ENCODE assay signal across 21 cellular contexts in the genomic region with DNA sequence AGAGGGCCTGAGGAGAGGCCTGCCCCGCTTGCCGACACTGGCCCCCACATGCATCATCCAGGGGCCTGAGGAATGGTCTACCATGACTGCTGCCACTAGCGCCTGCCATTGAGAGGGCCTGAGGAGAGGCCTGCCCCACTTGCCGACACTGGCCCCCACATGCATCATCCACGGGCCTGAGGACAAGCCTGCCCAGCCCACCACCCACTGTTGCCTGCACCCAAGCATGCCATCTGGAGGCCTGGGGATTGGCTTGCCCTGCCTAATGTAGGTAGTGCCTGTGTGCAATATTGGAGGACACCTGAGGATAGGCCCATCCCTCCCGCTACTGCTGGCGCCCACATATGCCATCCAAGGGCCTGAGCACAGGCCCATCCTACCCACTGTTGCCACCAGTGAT. TPM values are rescaled to one million over a fixed set of nuclear protein-coding genes. Genes with fewer than 3 reads are reported as not detected.
A peak's percentile ranks its signal among the peaks of the same experiment; 100 is the strongest.
DNase-seq lines count a peak whose midpoint lies in the region; ATAC-seq and TF ChIP-seq lines count a peak whose summit lies in the region.
"Had no signal": no experiment of that assay in that cellular context is flagged by ENCODE, and none has a peak within 500 bp of the region (broad histone marks: within the 10 kb centered on the region; RNA-seq: fewer than 3 reads in every experiment).

No MANE protein-coding gene starts in this region.

- no peaks in the 10 kb centered on the region for H3K27me3 Mint-ChIP-seq in type B pancreatic cell

- TF ChIP-seq CTCF in type B pancreatic cell (conservative IDR thresholded peaks at IDR 0.05) = no peak

- H3K36me3 Mint-ChIP-seq in type B pancreatic cell = peaks cover 8% of the 10 kb centered on the region

- peak; percentile 41 for DNase-seq in cardiac septum (ENCODE audit: low spot score)
- DNase-seq in left cardiac atrium = no peak
- DNase-seq in caudate nucleus (lab: John Stamatoyannopoulos, UW) = no peak
- peak; percentile 69 for DNase-seq in mesenteric fat pad (ENCODE audit: low spot score)
- DNase-seq in type B pancreatic cell (ENCODE audit: extremely low spot score, unreplicated experiment) = peak; percentile 39
- no peak for DNase-seq in HPDE6-E6E7 (ENCODE audit: extremely low spot score)
- DNase-seq in DMS79 (lab: John Stamatoyannopoulos, UW) = no peak
- no peak for DNase-seq in NCI-H526 treated with DMSO at 0.1 percent for 48 hours (lab: John Stamatoyannopoulos, UW)
- DNase-seq: ACHN; BE2C; C1 segment of cervical spinal cord; CD4-positive, CD25-positive, alpha-beta regulatory T cell; COR-L47; DMS 273 treated with DMSO at 0.1 percent for 48 hours; DMS53; GM23248; HCEC 1CT; IMR-90 had no signal

- H3K27ac ChIP-seq in caudate nucleus (ENCODE audit: low read depth, low read length) = peak overlapping the region; percentile 16
- H3K27ac ChIP-seq: GM23248 had no signal

- intact Hi-C loops in cardiac septum (cut with DNase I) = no loop called here
- intact Hi-C loops in left cardiac atrium (cut with DNase I) = no loop called here

- H3K4me3 Mint-ChIP-seq in type B pancreatic cell = no peak overlapping the region
- H3K4me3 Mint-ChIP-seq: CD4-positive, CD25-positive, alpha-beta regulatory T cell; CD8-positive, alpha-beta memory T cell had no signal

- no peaks in the 10 kb centered on the region for H3K4me1 Mint-ChIP-seq in type B pancreatic cell (ENCODE audit: unreplicated experiment)
- H3K4me1 Mint-ChIP-seq: CD4-positive, CD25-positive, alpha-beta regulatory T cell; CD8-positive, alpha-beta memory T cell had no signal

- no peak for ATAC-seq in left cardiac atrium

- no peak overlapping the region for H3K27ac Mint-ChIP-seq in type B pancreatic cell

- peaks cover 21% of the 10 kb centered on the region for H3K9me3 Mint-ChIP-seq in type B pancreatic cell

RNA-seq across cellular contexts. Expression of a gene that starts 24.4 kb away (rescaled TPM):
- 5.5 TPM for total RNA-seq in cardiac septum
- 1 to 10 TPM; 4.1 to 4.7 TPM for total RNA-seq in left cardiac atrium
- total RNA-seq in mesenteric fat pad = 3.1 TPM
- 0.98 and 4.7 TPM in 2 replicates for total RNA-seq in type B pancreatic cell (ENCODE audit: low replicate concordance)
- total RNA-seq: CD4-positive, CD25-positive, alpha-beta regulatory T cell; H4; HT1080 had no signal

Comparison
In these comparisons a context has a peak if more than half of its experiments do, and no peak if none do; other contexts are left out.
1. DNase-seq: peak in cardiac septum (single experiment), mesenteric fat pad (single experiment) and type B pancreatic cell (single experiment); none in left cardiac atrium (single experiment), caudate nucleus (0 of 61), HPDE6-E6E7 (single experiment), DMS79 (single experiment) and NCI-H526 treated with DMSO at 0.1 percent for 48 hours (single experiment).